Comparison of ENCODE assay signal across 19 cellular contexts in the genomic region with DNA sequence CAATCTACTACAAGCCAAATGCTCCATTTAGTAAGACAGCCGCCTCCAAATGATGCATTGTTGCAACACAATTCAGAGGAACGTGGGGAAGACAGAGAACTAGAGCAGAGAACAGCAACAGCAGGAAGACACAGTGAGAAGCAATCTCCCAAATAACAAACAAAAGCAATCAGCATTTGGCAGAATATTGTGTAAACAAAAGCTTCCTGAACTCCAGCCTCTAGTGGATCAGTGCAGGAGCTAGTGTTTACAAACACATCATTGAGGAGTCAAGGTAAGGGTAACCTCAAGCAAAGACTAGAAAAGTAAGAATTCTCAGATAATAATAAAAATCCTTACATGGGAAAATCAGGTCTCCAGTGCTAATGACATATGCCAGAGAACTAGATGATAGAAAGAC. TPM values are rescaled to one million over a fixed set of nuclear protein-coding genes. Genes with fewer than 3 reads are reported as not detected.
"Had no signal": no experiment of that assay in that cellular context is flagged by ENCODE, and none has a peak within 500 bp of the region (broad histone marks: within the 10 kb centered on the region; RNA-seq: fewer than 3 reads in every experiment).

No MANE protein-coding gene starts in this region.

- H3K27me3 ChIP-seq: ovary, testis, uterus had no signal

- H3K9me3 ChIP-seq: left lung, ovary, prostate gland, spleen, testis, uterus had no signal

- H3K27ac ChIP-seq: left lung, ovary, prostate gland, spleen, testis, uterus, VCaP had no signal

- H3K4me1 ChIP-seq: left lung, prostate gland, spleen, testis, uterus had no signal

- ATAC-seq: activated CD4-positive, CD25-positive, alpha-beta regulatory T cell treated with anti-CD3 and anti-CD28 coated beads, Interleukin-2, amount 50 U/mL, for 24 hours; activated CD8-positive, alpha-beta T cell treated with anti-CD3 and anti-CD28 coated beads, Interleukin-2, amount 10 ng/mL, durations not matched to agents 7 days and 5 days; left lung; naive thymus-derived CD4-positive, alpha-beta T cell had no signal

- DNase-seq: activated CD4-positive, alpha-beta T cell treated with anti-CD3 and anti-CD28 coated beads, Interleukin-2, amount 50 U/mL, for 1 hour; activated CD8-positive, alpha-beta T cell treated with anti-CD3 and anti-CD28 coated beads, Interleukin-2, amount 10 ng/mL, durations not matched to agents 7 days and 5 days; activated gamma-delta T cell treated with Interleukin-2 at 50 U/mL for 16 hours; aorta; effector CD8-positive, alpha-beta T cell; foreskin melanocyte; left lung; naive thymus-derived CD4-positive, alpha-beta T cell; ovary; spleen; stimulated activated CD4-positive, alpha-beta T cell treated with anti-CD3 and anti-CD28 coated beads, Interleukin-4, amount 100 ng/mL, for 1 hour; stimulated activated naive CD4-positive, alpha-beta T cell; testis; trophoblast cell; uterus had no signal

- H3K4me3 ChIP-seq: left lung, lung, ovary, prostate gland, spleen, testis, uterus had no signal

- H3K36me3 ChIP-seq: left lung, ovary, prostate gland, spleen, uterus had no signal

RNA-seq across cellular contexts. Expression of gene FST, which starts 20.6 kb away (rescaled TPM):
- total RNA-seq: activated CD8-positive, alpha-beta T cell treated with anti-CD3 and anti-CD28 coated beads, Interleukin-2, amount 10 ng/mL, durations not matched to agents 7 days and 5 days had no signal
